Comparison of ENCODE assay signal across 8 cellular contexts in genomic region chr2:85418132-85419008, GRCh38. TPM values are rescaled to one million over a fixed set of nuclear protein-coding genes. Genes with fewer than 3 reads are reported as not detected.
DNase-seq lines count a peak whose midpoint lies in the region; ATAC-seq, FAIRE-seq and TF ChIP-seq lines count a peak whose summit lies in the region.

Gene SH2D6 (plus strand): TSS chr2:85418714. CDS start chr2:85429466, 10,752 bp downstream.

- DNase-seq in AG04450 (ENCODE audit: low read depth, low spot score) (peak; percentile 37), NCI-H2196 (lab: John Stamatoyannopoulos, UW; ENCODE audit: unreplicated experiment) (peak; percentile 59), cerebellar cortex (ENCODE audit: low spot score) (peak; percentile 86), kidney (peak; percentile 95)
- peak; percentile 70 for DNase-seq in activated CD4-positive, CD25-positive, alpha-beta regulatory T cell treated with anti-CD3 and anti-CD28 coated beads, Interleukin-2, amount 50 U/mL, for 16 hours (ENCODE audit: low read depth, low spot score)
- DNase-seq in stimulated activated CD4-positive, alpha-beta T cell treated with anti-CD3 and anti-CD28 coated beads, Interleukin-15, amount 100 ng/mL, for 1 hour (ENCODE audit: low read depth in 1 of 2, low spot score in 1 of 2): peak; percentile 66 to 80

- H3K9ac ChIP-seq in kidney (ENCODE audit: low read length in 2 of 2): peak within 1 kb of the TSS; percentile 82 to 92

- peak within 1 kb of the TSS; percentile 83 for H3K27ac ChIP-seq in AG04450 (ENCODE audit: low read depth, low read length)
- peak within 1 kb of the TSS; percentile 95 to 97 for H3K27ac ChIP-seq in kidney (ENCODE audit: low read depth in 2 of 2, low read length in 2 of 2)

- peak; percentile 74 for ATAC-seq in GM18861 (IDR thresholded peaks at IDR 0.05; ENCODE audit: unreplicated experiment)
- peak; percentile 78 for ATAC-seq in HG03064 (IDR thresholded peaks at IDR 0.05; ENCODE audit: low read depth, unreplicated experiment)

- FAIRE-seq in kidney (lab: Jason Lieb, UNC): no peak

- intact Hi-C loops in kidney (cut with DNase I): no loop called here

- POLR2A ChIA-PET in AG04450 (lab: Yijun Ruan, JAX): interaction anchor here (0.5 to 6.1 kb wide), 9 partner anchors 64 to 212 kb away, joined by 3 to 115 read pairs (median 6); partner anchors contain the start of genes C2orf68, ELMOD3, MAT2A and RETSAT

- H3K9me3 ChIP-seq in AG04450 (ENCODE audit: control insufficient read depth, insufficient read depth, low read length) (peaks cover 3% of the 10 kb centered on the region; the same call in 1 of the 2 replicates), kidney (ENCODE audit: control insufficient read depth in 1 of 2, low read length in 2 of 2) (no peaks in the 10 kb centered on the region)

- no peaks in the 10 kb centered on the region for H3K36me3 ChIP-seq in kidney (ENCODE audit: control insufficient read depth in 1 of 2, insufficient read depth in 2 of 2, low read length in 2 of 2)

- H3K4me3 ChIP-seq in AG04450 (ENCODE audit: low read depth, low read length) (peak within 1 kb of the TSS; percentile 78), kidney (ENCODE audit: low read length in 2 of 2) (peak within 1 kb of the TSS; percentile 58 to 86)

- CTCF ChIA-PET in AG04450 (lab: Charles Lee): interaction anchor here (2.0 to 6.0 kb wide), 3 partner anchors 119 to 133 kb away, joined by 9 to 124 read pairs (median 13); no protein-coding TSS in a partner anchor

- no peaks in the 10 kb centered on the region for H3K27me3 ChIP-seq in AG04450 (ENCODE audit: control insufficient read depth, insufficient read depth, low read length)

- peaks cover 20 to 22% of the 10 kb centered on the region in 2 donors for H3K4me1 ChIP-seq in kidney (ENCODE audit: control insufficient read depth in 1 of 2, insufficient read depth in 1 of 2, low read depth in 1 of 2, low read length in 2 of 2)

- TF ChIP-seq CTCF in AG04450 (IDR thresholded peaks at IDR 0.05; ENCODE audit: low read depth, low read length) (no peak), kidney (IDR thresholded peaks at IDR 0.05; ENCODE audit: borderline replicate concordance, extremely low read depth, insufficient read depth) (no peak)

RNA-seq across cellular contexts. Expression of gene SH2D6, which starts in this region (rescaled TPM):
- polyA plus RNA-seq in AG04450 (2011; rRNA removed): 0.10 and 0.15 TPM in 2 replicates
- polyA minus RNA-seq in AG04450 (2011; rRNA and poly(A)+ RNA removed): not detected in 2 replicates
- 0.98 TPM for total RNA-seq in kidney
- 3.2 TPM for polyA plus RNA-seq in kidney (ENCODE audit: insufficient read depth, low read depth, low replicate concordance)

Comparison
In these comparisons a context has a peak if more than half of its experiments do, and no peak if none do; other contexts are left out.
1. Peak in every context shown above with its lines: DNase-seq, ATAC-seq, H3K4me3 ChIP-seq and H3K27ac ChIP-seq.
2. Peak in DNase-seq, H3K4me3 ChIP-seq and H3K27ac ChIP-seq in AG04450; RNA of the gene not detected or under 1 TPM.
3. DNase-seq: peak in every context shown above with its lines; median percentile 95 in kidney; 86 in cerebellar cortex; 73 in stimulated activated CD4-positive, alpha-beta T cell treated with anti-CD3 and anti-CD28 coated beads, Interleukin-15, amount 100 ng/mL, for 1 hour; 70 in activated CD4-positive, CD25-positive, alpha-beta regulatory T cell treated with anti-CD3 and anti-CD28 coated beads, Interleukin-2, amount 50 U/mL, for 16 hours; 59 in NCI-H2196; 37 in AG04450.